In the genomic region with DNA sequence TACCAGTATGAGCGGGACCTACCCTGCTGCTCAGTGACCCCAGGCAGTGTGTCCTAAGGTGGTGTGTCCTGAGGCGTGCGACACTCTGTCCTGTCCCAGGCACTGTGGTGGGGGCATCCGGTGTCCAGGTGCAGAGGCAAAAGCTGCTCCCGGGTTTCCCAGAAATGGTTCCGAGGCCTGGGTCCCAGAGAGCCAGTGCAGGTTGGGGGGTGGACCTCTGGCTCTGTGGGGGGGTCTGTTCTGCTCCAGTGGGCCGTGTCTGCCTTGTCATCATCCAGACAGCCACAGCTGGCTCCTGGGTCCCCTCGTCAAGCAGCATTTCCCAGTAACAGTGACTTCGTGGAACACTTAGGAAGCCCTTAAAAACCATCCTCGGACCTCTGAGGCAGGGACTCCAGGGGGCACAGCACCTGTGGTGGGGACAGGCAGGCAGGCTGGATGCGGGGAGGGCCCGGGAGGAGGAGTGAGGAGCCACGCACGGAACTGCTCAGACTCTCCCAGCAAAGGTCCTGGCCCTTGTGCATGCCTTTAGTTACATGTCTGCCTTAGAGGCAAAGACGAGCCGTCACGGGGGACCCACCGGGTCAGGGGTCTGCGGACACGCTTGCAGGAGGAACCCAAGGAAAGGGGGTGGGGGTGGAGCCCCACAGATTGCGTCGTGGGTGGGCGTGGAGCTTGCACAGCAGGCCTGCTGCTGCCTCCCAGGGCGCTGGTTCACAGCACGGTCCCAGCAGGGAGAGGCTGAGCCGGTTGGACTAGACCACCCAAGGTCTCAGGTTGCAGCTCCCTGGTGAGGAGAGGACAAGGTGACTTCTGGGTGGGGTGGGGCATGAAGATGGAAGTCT, we compare ENCODE assay signal across 13 cellular contexts. TPM values are rescaled to one million over a fixed set of nuclear protein-coding genes. Genes with fewer than 3 reads are reported as not detected.
DNase-seq lines count a peak whose midpoint lies in the region; ATAC-seq and TF ChIP-seq lines count a peak whose summit lies in the region.
"Had no signal": no experiment of that assay in that cellular context is flagged by ENCODE, and none has a peak within 500 bp of the region (broad histone marks: within the 10 kb centered on the region; RNA-seq: fewer than 3 reads in every experiment).

No MANE protein-coding gene starts in this region.

- intact Hi-C loops in activated CD4-positive, alpha-beta T cell treated with anti-CD3 and anti-CD28 coated beads for 36 hours (cut with DNase I, micrococcal nuclease) = loop anchor here in 1 of 2 experiments (10.0 kb wide), 1 partner anchor 180 kb away; a partner anchor contains a TSS
- intact Hi-C loops in spleen (cut with DNase I; ENCODE audit: low total_unique reads) = loop anchor here (5.0 kb wide), 1 partner anchor 88 kb away; no protein-coding TSS in a partner anchor

- no peaks in the 10 kb centered on the region for H3K9me3 ChIP-seq in spleen
- H3K9me3 ChIP-seq: uterus had no signal

- CTCF ChIA-PET in activated CD4-positive, alpha-beta T cell treated with anti-CD3 and anti-CD28 coated beads for 36 hours (lab: Charles Lee) = interaction anchor here (1.2 to 2.4 kb wide), 3 partner anchors 13 to 87 kb away, joined by 4 to 19 read pairs (median 5); no protein-coding TSS in a partner anchor

- H3K36me3 Mint-ChIP-seq in activated CD4-positive, alpha-beta T cell treated with anti-CD3 and anti-CD28 coated beads for 36 hours (ENCODE audit: low read depth) = peaks cover 11% of the 10 kb centered on the region
- H3K36me3 Mint-ChIP-seq in activated T-cell treated with anti-CD3 and anti-CD28 coated beads, Interleukin-2, amount 50 U/mL, for 4 hours (ENCODE audit: insufficient read depth) = no peaks in the 10 kb centered on the region
- H3K36me3 Mint-ChIP-seq: immature natural killer cell had no signal

- H3K27me3 Mint-ChIP-seq in activated CD4-positive, alpha-beta T cell treated with anti-CD3 and anti-CD28 coated beads for 36 hours = no peaks in the 10 kb centered on the region
- H3K27me3 Mint-ChIP-seq in activated T-cell treated with anti-CD3 and anti-CD28 coated beads, Interleukin-2, amount 50 U/mL, for 4 hours (ENCODE audit: low read depth) = no peaks in the 10 kb centered on the region
- H3K27me3 Mint-ChIP-seq: T-helper 17 cell had no signal

- peaks cover 33% of the 10 kb centered on the region for H3K4me1 Mint-ChIP-seq in activated CD4-positive, alpha-beta T cell treated with anti-CD3 and anti-CD28 coated beads for 36 hours
- H3K4me1 Mint-ChIP-seq in activated T-cell treated with anti-CD3 and anti-CD28 coated beads, Interleukin-2, amount 50 U/mL, for 4 hours (ENCODE audit: low read depth) = peaks cover 28% of the 10 kb centered on the region

- TF ChIP-seq CTCF in NB4 (IDR thresholded peaks at IDR 0.05; ENCODE audit: low read depth, low read length) (no peak), spleen (IDR thresholded peaks at IDR 0.05 in 8 of 11, conservative IDR thresholded peaks at IDR 0.05 in 3 of 11) (no peak)

- 63 to 80% (median 76%) methylated on average over 13 to 26 of the region's 26 CpGs for WGBS in spleen, 5 donors

- POLR2A ChIA-PET in activated CD4-positive, alpha-beta T cell treated with anti-CD3 and anti-CD28 coated beads for 36 hours (lab: Charles Lee) = interaction anchor here (2.8 kb wide), 1 partner anchor 63 kb away, joined by 10 read pairs; no protein-coding TSS in a partner anchor

- no peak overlapping the region for H3K27ac Mint-ChIP-seq in activated CD4-positive, alpha-beta T cell treated with anti-CD3 and anti-CD28 coated beads for 36 hours
- H3K27ac Mint-ChIP-seq: H9, T-helper 17 cell had no signal

- H3K4me3 ChIP-seq in NB4 (ENCODE audit: low read depth, low read length) (no peak overlapping the region), spleen (peak overlapping the region in 1 of 8 donors; percentile 5)
- H3K4me3 ChIP-seq: uterus had no signal

- H3K36me3 ChIP-seq in spleen = peaks cover 0 to 57% (median 19%) of the 10 kb centered on the region in 6 donors
- H3K36me3 ChIP-seq: uterus had no signal

- H3K9me3 Mint-ChIP-seq in activated CD4-positive, alpha-beta T cell treated with anti-CD3 and anti-CD28 coated beads for 36 hours (ENCODE audit: low read depth) = no peaks in the 10 kb centered on the region
- H3K9me3 Mint-ChIP-seq in activated T-cell treated with anti-CD3 and anti-CD28 coated beads, Interleukin-2, amount 50 U/mL, for 4 hours = no peaks in the 10 kb centered on the region
- H3K9me3 Mint-ChIP-seq: H9, immature natural killer cell had no signal

- DNase-seq in activated CD4-positive, alpha-beta T cell treated with anti-CD3 and anti-CD28 coated beads for 36 hours = peak; percentile 10
- DNase-seq in activated CD4-positive, alpha-beta T cell treated with anti-CD3 and anti-CD28 coated beads for 4 hours = no peak
- DNase-seq in NB4 (ENCODE audit: low read depth) = peak; percentile 45
- peak; percentile 77 for DNase-seq in glomerular visceral epithelial cell (ENCODE audit: extremely low spot score)
- DNase-seq in spleen = peak; percentile 82
- no peak for DNase-seq in activated T-cell treated with anti-CD3 and anti-CD28 coated beads, Interleukin-2, amount 50 U/mL, for 4 hours
- no peak for DNase-seq in SKM-1 treated with dmso at 0.1 percent for 144 hours (lab: John Stamatoyannopoulos, UW; ENCODE audit: unreplicated experiment)
- DNase-seq: H9, NCI-H774, T-helper 17 cell, uterus had no signal

- no peak overlapping the region for H3K4me3 Mint-ChIP-seq in activated CD4-positive, alpha-beta T cell treated with anti-CD3 and anti-CD28 coated beads for 36 hours
- H3K4me3 Mint-ChIP-seq in activated T-cell treated with anti-CD3 and anti-CD28 coated beads, Interleukin-2, amount 50 U/mL, for 4 hours = no peak overlapping the region
- H3K4me3 Mint-ChIP-seq: H9 had no signal

- TF ChIP-seq POLR2A in NB4 (IDR thresholded peaks at IDR 0.05; ENCODE audit: extremely low read depth, insufficient read length) (no peak), spleen (IDR thresholded peaks at IDR 0.05) (no peak)

- no peak for ATAC-seq in activated CD4-positive, alpha-beta T cell treated with anti-CD3 and anti-CD28 coated beads for 36 hours
- no peak for ATAC-seq in activated T-cell treated with anti-CD3 and anti-CD28 coated beads, Interleukin-2, amount 50 U/mL, for 4 hours
- no peak for ATAC-seq in HG03039 (IDR thresholded peaks at IDR 0.05; ENCODE audit: unreplicated experiment)
- ATAC-seq: T-helper 17 cell had no signal

- no peaks in the 10 kb centered on the region for H3K27me3 ChIP-seq in spleen (replicated peaks in 1 of 7)
- H3K27me3 ChIP-seq: uterus had no signal

- H3K27ac ChIP-seq in spleen = peak overlapping the region in 4 of 8 donors; percentile 20 to 100 (median 75)
- H3K27ac ChIP-seq: uterus had no signal

- H3K4me1 ChIP-seq in spleen = peaks cover 40 to 100% (median 93%) of the 10 kb centered on the region in 6 donors

RNA-seq across cellular contexts. Expression of a gene that starts 5.6 kb away (rescaled TPM):
- total RNA-seq in activated CD4-positive, alpha-beta T cell treated with anti-CD3 and anti-CD28 coated beads for 36 hours = 100 to 1,000 TPM in 1 of 2 experiments, 10 to 100 TPM in 1; 93.2 to 157 TPM
- 100 to 1,000 TPM in 3 of 7 donors, 10 to 100 TPM in 4; 41.7 to 185 (median 91.6) TPM for total RNA-seq in spleen
- 10 to 100 TPM; 11.1 to 28.2 (median 16.5) TPM for polyA plus RNA-seq in spleen
- 10 to 100 TPM; 22.0 to 31.5 (median 26.3) TPM for total RNA-seq in activated T-cell treated with anti-CD3 and anti-CD28 coated beads, Interleukin-2, amount 50 U/mL, for 4 hours

RNA-seq across cellular contexts. Expression of a gene that starts 21.8 kb away (rescaled TPM):
- total RNA-seq in activated CD4-positive, alpha-beta T cell treated with anti-CD3 and anti-CD28 coated beads for 36 hours = 10 to 100 TPM; 41.6 to 43.8 TPM
- total RNA-seq in spleen = 10 to 100 TPM; 28.8 to 59.6 (median 43.6) TPM
- 100 to 1,000 TPM in 1 of 3 donors, 10 to 100 TPM in 2; 82.4 to 164 (median 83.0) TPM for polyA plus RNA-seq in spleen
- 10 to 100 TPM; 48.9 to 64.6 (median 60.5) TPM for total RNA-seq in activated T-cell treated with anti-CD3 and anti-CD28 coated beads, Interleukin-2, amount 50 U/mL, for 4 hours

RNA-seq across cellular contexts. Expression of a gene that starts 39.1 kb away (rescaled TPM):
- 100 to 1,000 TPM; 118 to 182 TPM for total RNA-seq in activated CD4-positive, alpha-beta T cell treated with anti-CD3 and anti-CD28 coated beads for 36 hours
- 100 to 1,000 TPM in 5 of 7 donors, 10 to 100 TPM in 2; 74.3 to 216 (median 160) TPM for total RNA-seq in spleen
- 100 to 1,000 TPM in 1 of 3 donors, 10 to 100 TPM in 2; 46.5 to 122 (median 67.2) TPM for polyA plus RNA-seq in spleen
- 100 to 1,000 TPM; 152 to 170 (median 164) TPM for total RNA-seq in activated T-cell treated with anti-CD3 and anti-CD28 coated beads, Interleukin-2, amount 50 U/mL, for 4 hours

Comparison
In these comparisons a context has a peak if more than half of its experiments do, and no peak if none do; other contexts are left out.
1. DNase-seq: peak in activated CD4-positive, alpha-beta T cell treated with anti-CD3 and anti-CD28 coated beads for 36 hours (single experiment), NB4 (single experiment), glomerular visceral epithelial cell (single experiment) and spleen (single experiment); none in activated CD4-positive, alpha-beta T cell treated with anti-CD3 and anti-CD28 coated beads for 4 hours (0 of 2), activated T-cell treated with anti-CD3 and anti-CD28 coated beads, Interleukin-2, amount 50 U/mL, for 4 hours (single experiment) and SKM-1 treated with dmso at 0.1 percent for 144 hours (single experiment).